In genomic region chr9:95516221-95516735, GRCh38 we compare ENCODE assay signal across 8 cellular contexts. TPM values are rescaled to one million over a fixed set of nuclear protein-coding genes. Genes with fewer than 3 reads are reported as not detected.
DNase-seq lines count a peak whose midpoint lies in the region; ATAC-seq, FAIRE-seq and TF ChIP-seq lines count a peak whose summit lies in the region.

No MANE protein-coding gene starts in this region.

- H3K4me2 ChIP-seq in OCI-LY1 (ENCODE audit: low read length): peak overlapping the region; percentile 95

- no peak overlapping the region for H2AFZ ChIP-seq in OCI-LY1 (ENCODE audit: low read length)

- H3K27me3 ChIP-seq in OCI-LY1 (ENCODE audit: insufficient read depth, low read length) (peaks cover 6% of the 10 kb centered on the region; the same call in 1 of the 2 replicates), mucosa of stomach (ENCODE audit: control insufficient read depth, insufficient read depth, low read length) (peaks cover 44% of the 10 kb centered on the region)

- H4K20me1 ChIP-seq in OCI-LY1 (ENCODE audit: insufficient read depth, low read length): no peaks in the 10 kb centered on the region

- H3K36me3 ChIP-seq in OCI-LY1 (ENCODE audit: insufficient read depth, low read length) (peaks cover 5% of the 10 kb centered on the region; the same call in 1 of the 2 replicates), mucosa of stomach (ENCODE audit: control insufficient read depth, insufficient read depth, low read length) (no peaks in the 10 kb centered on the region)

- H3K9ac ChIP-seq in OCI-LY1 (ENCODE audit: low read length) (peak overlapping the region; percentile 21; the same call in 1 of the 2 replicates), mucosa of stomach (ENCODE audit: low read length) (peak overlapping the region; percentile 66)

- ATAC-seq in HG03460 (IDR thresholded peaks at IDR 0.05; ENCODE audit: unreplicated experiment): no peak

- TF ChIP-seq CTCF in OCI-LY1 (IDR thresholded peaks at IDR 0.05; ENCODE audit: low read length) (no peak), D721Med (IDR thresholded peaks at IDR 0.05; ENCODE audit: insufficient read depth, missing control alignments) (no peak)

- H3K4me1 ChIP-seq in OCI-LY1 (ENCODE audit: insufficient read depth, low read length, severe bottlenecking) (peaks cover 30% of the 10 kb centered on the region), mucosa of stomach (ENCODE audit: control insufficient read depth, insufficient read depth, low read length) (peaks cover 19% of the 10 kb centered on the region)

- peak overlapping the region; percentile 65 for H3K4me3 ChIP-seq in OCI-LY1 (ENCODE audit: low read depth, low read length, poor library complexity, severe bottlenecking)
- H3K4me3 ChIP-seq in mucosa of stomach (ENCODE audit: low read length): peak overlapping the region; percentile 70

- no peaks in the 10 kb centered on the region for H3K9me2 ChIP-seq in OCI-LY1 (ENCODE audit: low read depth, low read length)

- H3K9me3 ChIP-seq in OCI-LY1 (ENCODE audit: low read length) (no peaks in the 10 kb centered on the region; the same call in 1 of the 2 replicates), mucosa of stomach (ENCODE audit: control insufficient read depth, low read length) (no peaks in the 10 kb centered on the region)

- DNase-seq in D341Med (ENCODE audit: low spot score): peak; percentile 79
- peak; percentile 33 for DNase-seq in dermis blood vessel endothelial cell
- no peak for DNase-seq in hepatic stellate cell (ENCODE audit: low spot score)
- no peak for DNase-seq in D721Med (ENCODE audit: insufficient read length, low spot score)
- no peak for DNase-seq in foreskin melanocyte

- H3K79me2 ChIP-seq in OCI-LY1 (ENCODE audit: insufficient read depth, low read length): no peaks in the 10 kb centered on the region

- H3F3A ChIP-seq in OCI-LY1 (ENCODE audit: insufficient read depth, low read length): no peaks in the 10 kb centered on the region

- H3K27ac ChIP-seq in OCI-LY1 (ENCODE audit: low read depth, low read length, poor library complexity, severe bottlenecking): no peak overlapping the region

- no peak for FAIRE-seq in D721Med (lab: Jason Lieb, UNC)

RNA-seq across cellular contexts. Expression of gene PTCH1, which starts 0.5 kb away (rescaled TPM):
- 3.4 and 6.9 TPM in 2 replicates for total RNA-seq in dermis blood vessel endothelial cell

Comparison
In these comparisons a context has a peak if more than half of its experiments do, and no peak if none do; other contexts are left out.
1. DNase-seq: peak in D341Med (single experiment) and dermis blood vessel endothelial cell (single experiment); none in hepatic stellate cell (single experiment), D721Med (single experiment) and foreskin melanocyte (single experiment).